1 cellular context compared by ENCODE assay signal in genomic region chr17:27686322-27686721, GRCh38. TPM values are rescaled to one million over a fixed set of nuclear protein-coding genes. Genes with fewer than 3 reads are reported as not detected.
"Had no signal": no experiment of that assay in that cellular context is flagged by ENCODE, and none has a peak within 500 bp of the region (broad histone marks: within the 10 kb centered on the region; RNA-seq: fewer than 3 reads in every experiment).

No MANE protein-coding gene starts in this region.

RNA-seq across cellular contexts. Expression of gene LGALS9, which starts 55.3 kb away (rescaled TPM):
- polyA plus RNA-seq: neural cell had no signal
